In the genomic region with DNA sequence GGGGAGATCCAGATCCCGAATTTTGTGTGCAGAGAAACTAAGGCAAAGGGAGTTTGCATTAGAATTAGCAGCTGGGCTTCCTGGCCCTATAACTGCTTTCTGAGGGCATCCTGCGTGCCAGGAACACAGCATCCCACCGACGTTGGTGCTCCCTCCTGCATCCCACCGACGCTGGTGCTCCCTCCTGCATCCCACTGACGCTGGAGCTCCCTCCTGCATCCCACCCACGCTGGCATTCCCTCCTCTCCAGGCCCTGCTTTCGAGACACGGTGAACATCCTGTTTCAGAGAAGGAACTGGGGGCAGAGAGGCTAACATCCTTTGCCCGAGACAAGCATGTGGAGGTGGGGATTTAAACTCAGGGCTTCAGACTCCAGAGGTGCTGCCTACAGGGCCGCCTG, we compare ENCODE assay signal across 31 cellular contexts. TPM values are rescaled to one million over a fixed set of nuclear protein-coding genes. Genes with fewer than 3 reads are reported as not detected.
"Had no signal": no experiment of that assay in that cellular context is flagged by ENCODE, and none has a peak within 500 bp of the region (broad histone marks: within the 10 kb centered on the region; RNA-seq: fewer than 3 reads in every experiment).

No MANE protein-coding gene starts in this region.

- H3K4me3 Mint-ChIP-seq: dendritic cell treated with granulocyte-macrophage colony-stimulating factor and Interleukin-4, amounts not matched to agents 40 ng/mL and 50 ng/mL, for 4 days; mesothelial cell of epicardium; naive thymus-derived CD4-positive, alpha-beta T cell; nephron progenitor cell; stimulated activated effector memory CD8-positive, alpha-beta T cell treated with anti-CD3 and anti-CD28 coated beads, Interleukin-12 subunit alpha, Interleukin-12 subunit beta, amount 100 ng/mL, for 72 hours had no signal

- H3K27ac ChIP-seq: esophagus muscularis mucosa, foreskin keratinocyte, gastroesophageal sphincter, heart left ventricle, hepatocyte, thyroid gland had no signal

- H3K27ac Mint-ChIP-seq: dendritic cell treated with granulocyte-macrophage colony-stimulating factor and Interleukin-4, amounts not matched to agents 40 ng/mL and 50 ng/mL, for 4 days; mesothelial cell of epicardium; nephron progenitor cell; stimulated activated effector memory CD8-positive, alpha-beta T cell treated with anti-CD3 and anti-CD28 coated beads, Interleukin-12 subunit alpha, Interleukin-12 subunit beta, amount 100 ng/mL, for 72 hours had no signal

- H3K4me3 ChIP-seq: colonic mucosa, esophagus muscularis mucosa, gastroesophageal sphincter, heart left ventricle, hepatocyte, left lung, mucosa of descending colon, smooth muscle cell, stomach, thyroid gland had no signal

- H3K27me3 ChIP-seq: colonic mucosa, hepatocyte, pancreas, thyroid gland had no signal

- H3K36me3 ChIP-seq: colonic mucosa, esophagus muscularis mucosa, gastroesophageal sphincter, heart left ventricle, left lung, pancreas, stomach, thyroid gland had no signal

- H3K9me3 ChIP-seq: colonic mucosa, esophagus muscularis mucosa, gastroesophageal sphincter, heart left ventricle, left lung, mucosa of descending colon, pancreas, stomach, thyroid gland had no signal

- H3K36me3 Mint-ChIP-seq: mesothelial cell of epicardium; naive thymus-derived CD4-positive, alpha-beta T cell; stimulated activated effector memory CD8-positive, alpha-beta T cell treated with anti-CD3 and anti-CD28 coated beads, Interleukin-12 subunit alpha, Interleukin-12 subunit beta, amount 100 ng/mL, for 72 hours had no signal

- H3K4me1 Mint-ChIP-seq: stimulated activated effector memory CD8-positive, alpha-beta T cell treated with anti-CD3 and anti-CD28 coated beads, Interleukin-12 subunit alpha, Interleukin-12 subunit beta, amount 100 ng/mL, for 72 hours had no signal

- DNase-seq: effector CD8-positive, alpha-beta T cell; endodermal cell; foreskin keratinocyte; heart left ventricle; left cardiac atrium; left lung; mesenchymal stem cell; naive thymus-derived CD4-positive, alpha-beta T cell; nephron progenitor cell; stimulated activated CD4-positive, alpha-beta T cell treated with anti-CD3 and anti-CD28 coated beads, Interleukin-12 subunit alpha, Interleukin-12 subunit beta, amount 100 ng/mL, for 4 hours; stimulated activated CD4-positive, alpha-beta T cell treated with anti-CD3 and anti-CD28 coated beads, Interleukin-1b, Interleukin-23, amount 100 ng/mL, for 48 hours; stimulated activated CD4-positive, alpha-beta T cell treated with anti-CD3 and anti-CD28 coated beads, Interleukin-4, amount 100 ng/mL, for 1 hour; stimulated activated naive CD4-positive, alpha-beta T cell treated with Interleukin-2 at 50 U/mL for 16 hours; stomach; thyroid gland; trophoblast cell had no signal

- H3K79me2 ChIP-seq: hepatocyte had no signal

- FAIRE-seq: endothelial cell of umbilical vein, islet of Langerhans, pancreas had no signal

- H2AFZ ChIP-seq: hepatocyte had no signal

- H3K9me3 Mint-ChIP-seq: dendritic cell treated with granulocyte-macrophage colony-stimulating factor and Interleukin-4, amounts not matched to agents 40 ng/mL and 50 ng/mL, for 4 days; endodermal cell; mesothelial cell of epicardium; nephron progenitor cell had no signal

- H3K4me2 ChIP-seq: smooth muscle cell had no signal

- H3K4me1 ChIP-seq: esophagus muscularis mucosa, foreskin keratinocyte, gastroesophageal sphincter, heart left ventricle had no signal

- ATAC-seq: foreskin keratinocyte; gastroesophageal sphincter; heart left ventricle; left cardiac atrium; naive thymus-derived CD4-positive, alpha-beta T cell; sciatic nerve; stimulated activated effector memory CD8-positive, alpha-beta T cell treated with anti-CD3 and anti-CD28 coated beads, Interleukin-12 subunit alpha, Interleukin-12 subunit beta, amount 100 ng/mL, for 72 hours had no signal

RNA-seq across cellular contexts. Expression of a gene that starts 44.4 kb away (rescaled TPM):
- total RNA-seq: endothelial cell of umbilical vein, fibroblast of lung, lung microvascular endothelial cell had no signal
- polyA plus RNA-seq: endothelial cell of umbilical vein; fibroblast of lung; naive thymus-derived CD4-positive, alpha-beta T cell had no signal
